In genomic region chr14:24356208-24356607, GRCh38 we compare ENCODE assay signal across 1 cellular context.
A peak's percentile ranks its signal among the peaks of the same experiment; 100 is the strongest.
TF ChIP-seq lines count a peak whose summit lies in the region.

No MANE protein-coding gene starts in this region.

TF ChIP-seq in HepG2, 621 proteins besides CTCF, POLR2A, EP300 and RAD21:
- TF ChIP-seq ZNF260 (CRISPR knock-in tag; IDR thresholded peaks at IDR 0.05; ENCODE audit: borderline replicate concordance, low read depth): no peak
- TF ChIP-seq, protein P1, sequence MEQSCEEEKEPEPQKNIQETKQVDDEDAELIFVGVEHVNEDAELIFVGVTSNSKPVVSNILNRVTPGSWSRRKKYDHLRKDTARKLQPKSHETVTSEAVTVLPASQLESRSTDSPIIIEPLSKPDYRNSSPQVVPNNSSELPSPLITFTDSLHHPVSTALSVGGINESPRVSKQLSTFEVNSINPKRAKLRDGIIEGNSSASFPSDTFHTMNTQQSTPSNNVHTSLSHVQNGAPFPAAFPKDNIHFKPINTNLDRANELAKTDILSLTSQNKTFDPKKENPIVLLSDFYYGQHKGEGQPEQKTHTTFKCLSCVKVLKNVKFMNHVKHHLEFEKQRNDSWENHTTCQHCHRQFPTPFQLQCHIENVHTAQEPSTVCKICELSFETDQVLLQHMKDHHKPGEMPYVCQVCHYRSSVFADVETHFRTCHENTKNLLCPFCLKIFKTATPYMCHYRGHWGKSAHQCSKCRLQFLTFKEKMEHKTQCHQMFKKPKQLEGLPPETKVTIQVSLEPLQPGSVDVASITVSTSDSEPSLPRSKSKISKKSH (CRISPR knock-in tag; IDR thresholded peaks at IDR 0.05; ENCODE audit: borderline replicate concordance): no peak
- TF ChIP-seq ZNF543 (CRISPR knock-in tag; IDR thresholded peaks at IDR 0.05): peak; percentile 97
- TF ChIP-seq NFRKB (IDR thresholded peaks at IDR 0.05): no peak
- TF ChIP-seq ZNF343 (CRISPR knock-in tag; IDR thresholded peaks at IDR 0.05): no peak
TF ChIP-seq in HepG2: peak in this region for 1.
